ENCODE assay signal across 21 cellular contexts in genomic region chr4:34486964-34487363, GRCh38.
"Had no signal": no experiment of that assay in that cellular context is flagged by ENCODE, and none has a peak within 500 bp of the region (broad histone marks: within the 10 kb centered on the region; RNA-seq: fewer than 3 reads in every experiment).

No MANE protein-coding gene starts in this region.

- ATAC-seq: activated CD8-positive, alpha-beta memory T cell treated with anti-CD3 and anti-CD28 coated beads, Interleukin-2, amount 10 ng/mL, durations not matched to agents 7 days and 5 days; activated CD8-positive, alpha-beta T cell treated with anti-CD3 and anti-CD28 coated beads, Interleukin-2, amount 10 ng/mL, durations not matched to agents 7 days and 5 days; activated naive CD4-positive, alpha-beta T cell treated with anti-CD3 and anti-CD28 coated beads, Interleukin-2, amount 50 U/mL, for 72 hours; activated T-cell treated with anti-CD3 and anti-CD28 coated beads, Interleukin-2, amount 50 U/mL, for 72 hours; foreskin keratinocyte; heart right ventricle; natural killer cell; stimulated activated memory B cell treated with anti-CD40 and anti-IgM and Interleukin-4, amounts not matched to agents 10 μg/mL and 1 μg/mL and 100 μg/mL, for 72 hours; stimulated activated naive CD8-positive, alpha-beta T cell treated with anti-CD3 and anti-CD28 coated beads, Interleukin-15, amount 100 ng/mL, for 72 hours had no signal

- DNase-seq: activated B cell treated with CpG ODN at 0.5 μM for 24 hours; activated CD8-positive, alpha-beta memory T cell treated with anti-CD3 and anti-CD28 coated beads, Interleukin-2, amount 10 ng/mL, durations not matched to agents 7 days and 5 days; activated CD8-positive, alpha-beta T cell treated with anti-CD3 and anti-CD28 coated beads, Interleukin-2, amount 10 ng/mL, durations not matched to agents 7 days and 5 days; activated naive CD4-positive, alpha-beta T cell; activated T-cell treated with anti-CD3 and anti-CD28 coated beads, Interleukin-2, amount 50 U/mL, for 72 hours; anterior cingulate cortex; dermis blood vessel endothelial cell; effector CD4-positive, alpha-beta T cell; foreskin keratinocyte; heart right ventricle; left ventricle myocardium inferior; mesendoderm; natural killer cell; stimulated activated CD4-positive, alpha-beta T cell treated with anti-CD3 and anti-CD28 coated beads, Interleukin-1b, Interleukin-23, amount 100 ng/mL, for 48 hours; stimulated activated CD4-positive, alpha-beta T cell treated with anti-CD3 and anti-CD28 coated beads, Interleukin-4, amount 100 ng/mL, for 4 hours; stimulated activated CD8-positive, alpha-beta memory T cell treated with anti-CD3 and anti-CD28 coated beads, Interleukin-4, amount 100 ng/mL, for 48 hours; stimulated activated naive CD8-positive, alpha-beta T cell treated with anti-CD3 and anti-CD28 coated beads, Interleukin-15, amount 100 ng/mL, for 72 hours; substantia nigra; upper lobe of left lung had no signal
